8 cellular contexts compared by ENCODE assay signal in genomic region chr19:50922316-50922853, GRCh38. TPM values are rescaled to one million over a fixed set of nuclear protein-coding genes. Genes with fewer than 3 reads are reported as not detected.
DNase-seq lines count a peak whose midpoint lies in the region; ATAC-seq lines count a peak whose summit lies in the region.

No MANE protein-coding gene starts in this region.

- DNase-seq in Daoy (ENCODE audit: low read depth): peak; percentile 89
- DNase-seq in NCI-H226: peak; percentile 59
- peak; percentile 42 to 65 (median 61) for DNase-seq in activated CD4-positive, CD25-positive, alpha-beta regulatory T cell (lab: John Stamatoyannopoulos, UW)
- peak in 55 of 61 donors; percentile 5 to 73 (median 35) for DNase-seq in caudate nucleus (lab: John Stamatoyannopoulos, UW)
- peak; percentile 87 for DNase-seq in islet precursor cell
- peak; percentile 61 to 68 (median 66) for DNase-seq in stimulated activated CD4-positive, alpha-beta T cell treated with anti-CD3 and anti-CD28 coated beads, Interleukin-1b, Interleukin-23, amount 100 ng/mL, for 24 hours (ENCODE audit: low read depth in 4 of 4, low spot score in 1 of 4)

- ATAC-seq in HG03045 (IDR thresholded peaks at IDR 0.05; ENCODE audit: unreplicated experiment) (peak; percentile 62), GM21526 (IDR thresholded peaks at IDR 0.05; ENCODE audit: low FRiP score, unreplicated experiment) (no peak)

- H3K27ac ChIP-seq in caudate nucleus (ENCODE audit: low read depth, low read length): no peak overlapping the region

RNA-seq across cellular contexts. Expression of gene KLK4, which starts 11.2 kb away (rescaled TPM):
- total RNA-seq in Daoy (2014; rRNA removed; shearing (Covaris generic)): not detected in 2 replicates

RNA-seq across cellular contexts. Expression of gene KLK5, which starts 30.5 kb away (rescaled TPM):
- total RNA-seq in Daoy (2014; rRNA removed; shearing (Covaris generic)): not detected in 2 replicates

RNA-seq across cellular contexts. Expression of gene KLK6, which starts 47.0 kb away (rescaled TPM):
- not detected in 2 replicates for total RNA-seq in Daoy (2014; rRNA removed; shearing (Covaris generic))

RNA-seq across cellular contexts. Expression of gene KLK2, which starts 49.1 kb away (rescaled TPM):
- total RNA-seq in Daoy (2014; rRNA removed; shearing (Covaris generic)): 0.06 and 0.48 TPM in 2 replicates

Comparison
In these comparisons a context has a peak if more than half of its experiments do, and no peak if none do; other contexts are left out.
1. DNase-seq: peak in every context shown above with its lines; median percentile 89 in Daoy; 87 in islet precursor cell; 66 in stimulated activated CD4-positive, alpha-beta T cell treated with anti-CD3 and anti-CD28 coated beads, Interleukin-1b, Interleukin-23, amount 100 ng/mL, for 24 hours; 61 in activated CD4-positive, CD25-positive, alpha-beta regulatory T cell; 59 in NCI-H226; 35 in caudate nucleus.